In genomic region chr19:35801828-35802227, GRCh38 we compare ENCODE assay signal across 38 cellular contexts. TPM values are rescaled to one million over a fixed set of nuclear protein-coding genes. Genes with fewer than 3 reads are reported as not detected.
"Had no signal": no experiment of that assay in that cellular context is flagged by ENCODE, and none has a peak within 500 bp of the region (broad histone marks: within the 10 kb centered on the region; RNA-seq: fewer than 3 reads in every experiment).

No MANE protein-coding gene starts in this region.

- H3K79me2 ChIP-seq: parathyroid adenoma had no signal

- H3K36me3 ChIP-seq: esophagus muscularis mucosa, gastroesophageal sphincter, heart right ventricle, left lung, neutrophil, stomach, thyroid gland had no signal

- H3K4me1 ChIP-seq: foreskin keratinocyte, parathyroid adenoma, thyroid gland had no signal

- H2AFZ ChIP-seq: parathyroid adenoma had no signal

- H3K9me3 ChIP-seq: esophagus muscularis mucosa, gastroesophageal sphincter, heart right ventricle, left lung, mucosa of descending colon, neutrophil, stomach, thyroid gland had no signal

- H3K4me3 ChIP-seq: coronary artery, esophagus muscularis mucosa, gastroesophageal sphincter, heart right ventricle, left lung, mucosa of descending colon, smooth muscle cell, stomach, thyroid gland had no signal

- H3K27ac ChIP-seq: coronary artery, esophagus muscularis mucosa, foreskin keratinocyte, gastroesophageal sphincter, heart right ventricle, left lung, neutrophil, parathyroid adenoma, stomach, thyroid gland had no signal

- ATAC-seq: foreskin keratinocyte; gastroesophageal sphincter; heart right ventricle; left cardiac atrium; left lung; mucosa of descending colon; natural killer cell treated with Interleukin-12 subunit alpha and Interleukin-12 subunit beta and Interleukin-15 and Interleukin-18, amount 100 ng/mL, for 72 hours; sciatic nerve had no signal

- DNase-seq: dermis blood vessel endothelial cell; effector memory CD4-positive, alpha-beta T cell; foreskin keratinocyte; heart right ventricle; hippocampal formation; left cardiac atrium; left lung; mesenchymal stem cell; naive B cell; stimulated activated CD4-positive, alpha-beta T cell treated with anti-CD3 and anti-CD28 coated beads, Interleukin-12 subunit alpha, Interleukin-12 subunit beta, amount 100 ng/mL, for 4 hours; stimulated activated CD4-positive, alpha-beta T cell treated with anti-CD3 and anti-CD28 coated beads, Interleukin-1b, Interleukin-23, amount 100 ng/mL, for 48 hours; stimulated activated CD4-positive, alpha-beta T cell treated with anti-CD3 and anti-CD28 coated beads, Interleukin-4, amount 100 ng/mL, for 1 hour; stimulated activated CD8-positive, alpha-beta memory T cell treated with anti-CD3 and anti-CD28 coated beads, Interleukin-4, amount 100 ng/mL, for 48 hours; stimulated activated naive CD4-positive, alpha-beta T cell treated with Interleukin-2 at 50 U/mL for 16 hours; stomach; thyroid gland had no signal

- H3K4me2 ChIP-seq: smooth muscle cell had no signal

RNA-seq across cellular contexts. Expression of gene PRODH2, which starts 10.8 kb away (rescaled TPM):
- total RNA-seq: dermis blood vessel endothelial cell; endothelial cell of umbilical vein; epithelial cell of proximal tubule; esophagus muscularis mucosa; fibroblast of lung; foreskin keratinocyte; gastroesophageal sphincter; heart right ventricle; kidney epithelial cell; left cardiac atrium; left lung; lower leg skin; lung microvascular endothelial cell; mesothelial cell of epicardium; mucosa of descending colon; natural killer cell treated with Interleukin-12 subunit alpha and Interleukin-12 subunit beta and Interleukin-15 and Interleukin-18, amount 100 ng/mL, for 72 hours; neural crest cell; omental fat pad; sciatic nerve; smooth muscle cell; stomach; subcutaneous adipose tissue; temporal lobe; thyroid gland; urinary bladder had no signal
- polyA plus RNA-seq: endothelial cell of umbilical vein, fibroblast of lung, foreskin keratinocyte, heart right ventricle, smooth muscle cell had no signal

RNA-seq across cellular contexts. Expression of gene HSPB6, which starts 45.0 kb away (rescaled TPM):
- total RNA-seq: natural killer cell treated with Interleukin-12 subunit alpha and Interleukin-12 subunit beta and Interleukin-15 and Interleukin-18, amount 100 ng/mL, for 72 hours; progenitor cell of endocrine pancreas had no signal

RNA-seq across cellular contexts. Expression of gene NPHS1, which starts 50.5 kb away (rescaled TPM):
- total RNA-seq: dermis blood vessel endothelial cell; endothelial cell of umbilical vein; epithelial cell of proximal tubule; esophagus muscularis mucosa; fibroblast of lung; foreskin keratinocyte; gastroesophageal sphincter; left cardiac atrium; lower leg skin; lung microvascular endothelial cell; natural killer cell treated with Interleukin-12 subunit alpha and Interleukin-12 subunit beta and Interleukin-15 and Interleukin-18, amount 100 ng/mL, for 72 hours; neural crest cell; sciatic nerve; smooth muscle cell; subcutaneous adipose tissue; thyroid gland had no signal
- polyA plus RNA-seq: endothelial cell of umbilical vein, fibroblast of lung, foreskin keratinocyte, heart right ventricle, smooth muscle cell, urinary bladder had no signal
